Comparison of ENCODE assay signal across 1 cellular context in the genomic region with DNA sequence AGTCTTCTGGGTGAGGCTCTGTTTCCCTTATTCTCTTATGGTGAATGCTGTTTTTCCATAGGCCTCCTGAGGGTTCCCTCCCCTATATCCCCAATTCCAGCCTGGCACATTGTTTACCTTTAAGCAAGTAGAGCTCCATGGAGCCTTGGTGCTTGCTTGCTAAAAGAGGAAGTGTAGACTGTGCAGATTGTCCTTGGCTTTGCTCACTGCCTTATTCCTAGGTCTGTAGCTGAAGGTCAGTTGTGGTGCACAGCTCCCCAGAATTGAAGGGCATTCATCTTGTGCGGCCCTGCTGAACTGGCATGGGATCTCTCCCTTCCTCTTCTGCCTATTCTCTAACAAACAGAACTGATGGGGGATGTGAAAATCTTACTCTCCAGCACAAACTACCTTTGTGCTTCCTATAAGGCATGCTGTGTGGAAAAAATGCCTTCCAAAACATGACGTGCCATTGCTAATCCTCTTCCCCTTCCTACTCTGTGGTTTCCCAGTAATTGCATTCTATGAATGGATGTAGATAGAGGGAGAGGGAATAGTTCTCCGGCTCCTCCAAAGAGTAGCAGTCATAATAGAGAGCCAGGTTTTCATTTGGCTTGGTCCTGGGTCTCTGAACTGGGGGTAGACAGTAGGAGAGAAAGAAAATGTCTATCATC.
A peak's percentile ranks its signal among the peaks of the same experiment; 100 is the strongest.
TF ChIP-seq lines count a peak whose summit lies in the region.

No MANE protein-coding gene starts in this region.

TF ChIP-seq in GM12878, 131 proteins besides CTCF, POLR2A, EP300 and RAD21:
- TF ChIP-seq, protein P1, sequence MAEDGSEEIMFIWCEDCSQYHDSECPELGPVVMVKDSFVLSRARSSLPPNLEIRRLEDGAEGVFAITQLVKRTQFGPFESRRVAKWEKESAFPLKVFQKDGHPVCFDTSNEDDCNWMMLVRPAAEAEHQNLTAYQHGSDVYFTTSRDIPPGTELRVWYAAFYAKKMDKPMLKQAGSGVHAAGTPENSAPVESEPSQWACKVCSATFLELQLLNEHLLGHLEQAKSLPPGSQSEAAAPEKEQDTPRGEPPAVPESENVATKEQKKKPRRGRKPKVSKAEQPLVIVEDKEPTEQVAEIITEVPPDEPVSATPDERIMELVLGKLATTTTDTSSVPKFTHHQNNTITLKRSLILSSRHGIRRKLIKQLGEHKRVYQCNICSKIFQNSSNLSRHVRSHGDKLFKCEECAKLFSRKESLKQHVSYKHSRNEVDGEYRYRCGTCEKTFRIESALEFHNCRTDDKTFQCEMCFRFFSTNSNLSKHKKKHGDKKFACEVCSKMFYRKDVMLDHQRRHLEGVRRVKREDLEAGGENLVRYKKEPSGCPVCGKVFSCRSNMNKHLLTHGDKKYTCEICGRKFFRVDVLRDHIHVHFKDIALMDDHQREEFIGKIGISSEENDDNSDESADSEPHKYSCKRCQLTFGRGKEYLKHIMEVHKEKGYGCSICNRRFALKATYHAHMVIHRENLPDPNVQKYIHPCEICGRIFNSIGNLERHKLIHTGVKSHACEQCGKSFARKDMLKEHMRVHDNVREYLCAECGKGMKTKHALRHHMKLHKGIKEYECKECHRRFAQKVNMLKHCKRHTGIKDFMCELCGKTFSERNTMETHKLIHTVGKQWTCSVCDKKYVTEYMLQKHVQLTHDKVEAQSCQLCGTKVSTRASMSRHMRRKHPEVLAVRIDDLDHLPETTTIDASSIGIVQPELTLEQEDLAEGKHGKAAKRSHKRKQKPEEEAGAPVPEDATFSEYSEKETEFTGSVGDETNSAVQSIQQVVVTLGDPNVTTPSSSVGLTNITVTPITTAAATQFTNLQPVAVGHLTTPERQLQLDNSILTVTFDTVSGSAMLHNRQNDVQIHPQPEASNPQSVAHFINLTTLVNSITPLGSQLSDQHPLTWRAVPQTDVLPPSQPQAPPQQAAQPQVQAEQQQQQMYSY (CRISPR knock-in tag; IDR thresholded peaks at IDR 0.05) = no peak
- peak; percentile 84 for TF ChIP-seq SPI1 (IDR thresholded peaks at IDR 0.05; ENCODE audit: borderline replicate concordance, insufficient read depth, low read depth, low read length)
- TF ChIP-seq SMC3 (IDR thresholded peaks at IDR 0.05; ENCODE audit: borderline replicate concordance, low read length) = no peak
TF ChIP-seq in GM12878: peak in this region for 1.
